1 cellular context compared by ENCODE assay signal in the genomic region with DNA sequence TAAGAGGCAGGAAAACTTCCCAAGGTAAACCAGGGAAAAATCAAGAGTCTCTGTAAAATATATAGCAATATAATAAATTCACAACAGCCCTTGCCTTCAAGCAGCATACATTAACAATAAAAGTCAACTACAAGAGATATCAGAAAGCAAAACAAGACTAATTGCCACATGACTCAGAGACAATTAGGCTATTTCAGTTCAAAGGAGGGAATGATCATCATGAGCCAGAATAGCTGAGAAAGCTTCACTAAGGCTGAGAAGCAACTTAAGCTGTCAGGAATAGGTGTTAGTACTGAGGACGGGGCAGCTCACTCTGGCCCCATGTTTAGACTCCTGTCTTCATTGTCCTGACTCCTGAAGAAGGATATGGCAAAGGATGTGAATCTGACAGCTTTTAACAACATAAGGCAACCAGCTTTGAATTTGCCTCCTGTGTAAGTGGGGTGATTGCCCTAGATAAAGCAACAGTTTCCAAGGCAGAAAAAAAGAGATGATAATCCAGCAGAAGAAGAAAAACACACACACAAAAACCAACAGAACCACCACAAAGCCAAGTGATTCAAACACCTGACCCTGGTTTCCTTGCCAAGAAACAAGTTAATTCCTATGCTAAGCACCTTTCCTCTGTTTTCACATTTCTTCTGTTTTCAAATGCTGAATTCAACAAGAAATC.
TF ChIP-seq lines count a peak whose summit lies in the region.

No MANE protein-coding gene starts in this region.

TF ChIP-seq in HEK293, 187 proteins besides CTCF, POLR2A, EP300 and RAD21 (continued from another document and continues in another):
- TF ChIP-seq, protein P1, sequence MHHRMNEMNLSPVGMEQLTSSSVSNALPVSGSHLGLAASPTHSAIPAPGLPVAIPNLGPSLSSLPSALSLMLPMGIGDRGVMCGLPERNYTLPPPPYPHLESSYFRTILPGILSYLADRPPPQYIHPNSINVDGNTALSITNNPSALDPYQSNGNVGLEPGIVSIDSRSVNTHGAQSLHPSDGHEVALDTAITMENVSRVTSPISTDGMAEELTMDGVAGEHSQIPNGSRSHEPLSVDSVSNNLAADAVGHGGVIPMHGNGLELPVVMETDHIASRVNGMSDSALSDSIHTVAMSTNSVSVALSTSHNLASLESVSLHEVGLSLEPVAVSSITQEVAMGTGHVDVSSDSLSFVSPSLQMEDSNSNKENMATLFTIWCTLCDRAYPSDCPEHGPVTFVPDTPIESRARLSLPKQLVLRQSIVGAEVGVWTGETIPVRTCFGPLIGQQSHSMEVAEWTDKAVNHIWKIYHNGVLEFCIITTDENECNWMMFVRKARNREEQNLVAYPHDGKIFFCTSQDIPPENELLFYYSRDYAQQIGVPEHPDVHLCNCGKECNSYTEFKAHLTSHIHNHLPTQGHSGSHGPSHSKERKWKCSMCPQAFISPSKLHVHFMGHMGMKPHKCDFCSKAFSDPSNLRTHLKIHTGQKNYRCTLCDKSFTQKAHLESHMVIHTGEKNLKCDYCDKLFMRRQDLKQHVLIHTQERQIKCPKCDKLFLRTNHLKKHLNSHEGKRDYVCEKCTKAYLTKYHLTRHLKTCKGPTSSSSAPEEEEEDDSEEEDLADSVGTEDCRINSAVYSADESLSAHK (tag by site-specific recombination; IDR thresholded peaks at IDR 0.05) = no peak
- no peak for TF ChIP-seq ZNF132 (tag by site-specific recombination; IDR thresholded peaks at IDR 0.05; ENCODE audit: borderline replicate concordance)
- TF ChIP-seq, protein P2, sequence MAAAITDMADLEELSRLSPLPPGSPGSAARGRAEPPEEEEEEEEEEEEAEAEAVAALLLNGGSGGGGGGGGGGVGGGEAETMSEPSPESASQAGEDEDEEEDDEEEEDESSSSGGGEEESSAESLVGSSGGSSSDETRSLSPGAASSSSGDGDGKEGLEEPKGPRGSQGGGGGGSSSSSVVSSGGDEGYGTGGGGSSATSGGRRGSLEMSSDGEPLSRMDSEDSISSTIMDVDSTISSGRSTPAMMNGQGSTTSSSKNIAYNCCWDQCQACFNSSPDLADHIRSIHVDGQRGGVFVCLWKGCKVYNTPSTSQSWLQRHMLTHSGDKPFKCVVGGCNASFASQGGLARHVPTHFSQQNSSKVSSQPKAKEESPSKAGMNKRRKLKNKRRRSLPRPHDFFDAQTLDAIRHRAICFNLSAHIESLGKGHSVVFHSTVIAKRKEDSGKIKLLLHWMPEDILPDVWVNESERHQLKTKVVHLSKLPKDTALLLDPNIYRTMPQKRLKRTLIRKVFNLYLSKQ (tag by site-specific recombination; IDR thresholded peaks at IDR 0.05; ENCODE audit: borderline replicate concordance) = no peak
- TF ChIP-seq ZNF175 (tag by site-specific recombination; IDR thresholded peaks at IDR 0.05) = no peak
- TF ChIP-seq PRDM6 (tag by site-specific recombination; IDR thresholded peaks at IDR 0.05) = peak; percentile 93
- no peak for TF ChIP-seq ZFP3 (tag by site-specific recombination; IDR thresholded peaks at IDR 0.05; ENCODE audit: low read depth)
- no peak for TF ChIP-seq KLF7 (tag by site-specific recombination; IDR thresholded peaks at IDR 0.05; ENCODE audit: borderline replicate concordance)
- no peak for TF ChIP-seq HOXA7 (CRISPR knock-in tag; IDR thresholded peaks at IDR 0.05; ENCODE audit: borderline replicate concordance)
- TF ChIP-seq ZNF433 (tag by site-specific recombination; IDR thresholded peaks at IDR 0.05; ENCODE audit: low read depth) = no peak
- no peak for TF ChIP-seq ZNF76 (tag by site-specific recombination; IDR thresholded peaks at IDR 0.05; ENCODE audit: borderline replicate concordance, low read depth)
- TF ChIP-seq, protein P3, sequence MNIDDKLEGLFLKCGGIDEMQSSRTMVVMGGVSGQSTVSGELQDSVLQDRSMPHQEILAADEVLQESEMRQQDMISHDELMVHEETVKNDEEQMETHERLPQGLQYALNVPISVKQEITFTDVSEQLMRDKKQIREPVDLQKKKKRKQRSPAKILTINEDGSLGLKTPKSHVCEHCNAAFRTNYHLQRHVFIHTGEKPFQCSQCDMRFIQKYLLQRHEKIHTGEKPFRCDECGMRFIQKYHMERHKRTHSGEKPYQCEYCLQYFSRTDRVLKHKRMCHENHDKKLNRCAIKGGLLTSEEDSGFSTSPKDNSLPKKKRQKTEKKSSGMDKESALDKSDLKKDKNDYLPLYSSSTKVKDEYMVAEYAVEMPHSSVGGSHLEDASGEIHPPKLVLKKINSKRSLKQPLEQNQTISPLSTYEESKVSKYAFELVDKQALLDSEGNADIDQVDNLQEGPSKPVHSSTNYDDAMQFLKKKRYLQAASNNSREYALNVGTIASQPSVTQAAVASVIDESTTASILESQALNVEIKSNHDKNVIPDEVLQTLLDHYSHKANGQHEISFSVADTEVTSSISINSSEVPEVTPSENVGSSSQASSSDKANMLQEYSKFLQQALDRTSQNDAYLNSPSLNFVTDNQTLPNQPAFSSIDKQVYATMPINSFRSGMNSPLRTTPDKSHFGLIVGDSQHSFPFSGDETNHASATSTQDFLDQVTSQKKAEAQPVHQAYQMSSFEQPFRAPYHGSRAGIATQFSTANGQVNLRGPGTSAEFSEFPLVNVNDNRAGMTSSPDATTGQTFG (tag by site-specific recombination; IDR thresholded peaks at IDR 0.05; ENCODE audit: borderline replicate concordance) = no peak
- TF ChIP-seq ZNF362 (tag by site-specific recombination; IDR thresholded peaks at IDR 0.05) = no peak
- TF ChIP-seq ZNF561 (tag by site-specific recombination; IDR thresholded peaks at IDR 0.05; ENCODE audit: borderline replicate concordance) = no peak
- TF ChIP-seq TCF7L2 (IDR thresholded peaks at IDR 0.05; ENCODE audit: borderline replicate concordance, low read depth, low read length) = peak; percentile 65; the same call in 1 of the 2 replicates
- TF ChIP-seq ZNF280C (tag by site-specific recombination; IDR thresholded peaks at IDR 0.05) = no peak
- no peak for TF ChIP-seq KLF9 (tag by site-specific recombination; IDR thresholded peaks at IDR 0.05; ENCODE audit: low read depth)
- no peak for TF ChIP-seq ZNF391 (tag by site-specific recombination; IDR thresholded peaks at IDR 0.05; ENCODE audit: borderline replicate concordance, low read depth)
- TF ChIP-seq ZNF341 (tag by site-specific recombination; IDR thresholded peaks at IDR 0.05; ENCODE audit: low read depth) = no peak
- no peak for TF ChIP-seq ZNF239 (tag by site-specific recombination; IDR thresholded peaks at IDR 0.05)
- TF ChIP-seq ZNF26 (tag by site-specific recombination; IDR thresholded peaks at IDR 0.05) = no peak
- TF ChIP-seq ZNF670 (tag by site-specific recombination; IDR thresholded peaks at IDR 0.05; ENCODE audit: low read depth) = no peak
- TF ChIP-seq ZFP41 (tag by site-specific recombination; IDR thresholded peaks at IDR 0.05; ENCODE audit: borderline replicate concordance) = no peak
- no peak for TF ChIP-seq HIC1 (tag by site-specific recombination; IDR thresholded peaks at IDR 0.05)
- TF ChIP-seq ZNF692 (tag by site-specific recombination; IDR thresholded peaks at IDR 0.05) = no peak
- TF ChIP-seq GFI1B (tag by site-specific recombination; IDR thresholded peaks at IDR 0.05) = no peak
- TF ChIP-seq ZBTB48 (tag by site-specific recombination; IDR thresholded peaks at IDR 0.05) = no peak
- TF ChIP-seq MZF1 (tag by site-specific recombination; IDR thresholded peaks at IDR 0.05; ENCODE audit: borderline replicate concordance) = no peak
- no peak for TF ChIP-seq ZNF585B (tag by site-specific recombination; IDR thresholded peaks at IDR 0.05)
- TF ChIP-seq ZNF394 (tag by site-specific recombination; IDR thresholded peaks at IDR 0.05; ENCODE audit: borderline replicate concordance) = peak; percentile 61; the same call in 1 of the 2 replicates
- no peak for TF ChIP-seq FEZF1 (tag by site-specific recombination; IDR thresholded peaks at IDR 0.05)
- no peak for TF ChIP-seq ZNF792 (tag by site-specific recombination; IDR thresholded peaks at IDR 0.05)
- TF ChIP-seq ZFHX2 (tag by site-specific recombination; conservative IDR thresholded peaks at IDR 0.05) = no peak
- peak; percentile 79 for TF ChIP-seq SCRT2 (tag by site-specific recombination; IDR thresholded peaks at IDR 0.05)
- TF ChIP-seq ZNF10 (tag by site-specific recombination; IDR thresholded peaks at IDR 0.05) = no peak
- no peak for TF ChIP-seq ZNF214 (tag by site-specific recombination; IDR thresholded peaks at IDR 0.05; ENCODE audit: borderline replicate concordance)
- no peak for TF ChIP-seq ZNF704 (tag by site-specific recombination; IDR thresholded peaks at IDR 0.05)
